ENCODE assay signal across 1 cellular context in the genomic region with DNA sequence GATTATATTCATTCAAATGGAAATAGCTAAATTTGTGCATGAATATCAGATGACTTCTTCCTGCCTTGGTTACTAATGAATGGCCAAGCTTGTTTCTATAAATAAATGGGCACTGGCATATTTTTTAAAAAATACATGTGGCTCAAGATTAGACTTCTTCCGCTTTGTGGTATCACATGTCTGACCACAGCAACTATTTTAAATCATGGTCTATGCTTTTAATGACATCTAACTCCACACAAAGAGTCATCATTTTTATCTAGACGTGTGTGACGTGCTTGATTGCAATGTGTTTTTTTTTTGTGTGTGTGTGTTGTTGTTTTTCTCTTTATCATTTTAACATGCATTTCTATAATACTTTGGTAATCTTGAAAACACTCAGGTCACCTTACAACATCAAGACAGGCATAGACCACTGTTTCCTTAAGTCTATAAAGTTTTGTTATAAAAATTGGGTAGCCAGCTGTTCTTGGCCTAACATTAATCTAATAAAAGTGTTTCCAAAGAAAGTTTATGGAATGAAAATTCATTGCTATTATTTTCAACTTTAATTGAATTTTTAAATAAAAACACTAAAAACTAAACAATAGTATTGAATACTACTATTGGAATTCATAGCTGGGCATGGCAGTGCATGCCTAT.
TF ChIP-seq lines count a peak whose summit lies in the region.

No MANE protein-coding gene starts in this region.

TF ChIP-seq in SK-N-SH, 30 proteins besides CTCF, POLR2A, EP300 and RAD21 (continued from another document):
- TF ChIP-seq USF1 (IDR thresholded peaks at IDR 0.05; ENCODE audit: borderline replicate concordance, low read depth) (no peak), USF2 (IDR thresholded peaks at IDR 0.05; ENCODE audit: borderline replicate concordance, low read depth, low read length) (no peak), MEF2A (IDR thresholded peaks at IDR 0.05; ENCODE audit: borderline replicate concordance, low read depth) (peak; percentile 60; the same call in 1 of the 2 replicates), POLR2AphosphoS5 (IDR thresholded peaks at IDR 0.05; ENCODE audit: low read depth, low read length) (no peak; the same call in 1 of the 2 replicates), PBX3 (IDR thresholded peaks at IDR 0.05) (peak; percentile 69), FOXJ3 (CRISPR knock-in tag; IDR thresholded peaks at IDR 0.05) (no peak), JUND (IDR thresholded peaks at IDR 0.05) (no peak), SIN3A (IDR thresholded peaks at IDR 0.05; ENCODE audit: borderline replicate concordance, low read depth, low read length) (no peak), TCF12 (IDR thresholded peaks at IDR 0.05) (peak; percentile 63), NFIC (IDR thresholded peaks at IDR 0.05; ENCODE audit: borderline replicate concordance) (no peak), IRF3 (IDR thresholded peaks at IDR 0.05; ENCODE audit: low read depth, low read length) (no peak)
